Comparison of ENCODE assay signal across 1 cellular context in the genomic region with DNA sequence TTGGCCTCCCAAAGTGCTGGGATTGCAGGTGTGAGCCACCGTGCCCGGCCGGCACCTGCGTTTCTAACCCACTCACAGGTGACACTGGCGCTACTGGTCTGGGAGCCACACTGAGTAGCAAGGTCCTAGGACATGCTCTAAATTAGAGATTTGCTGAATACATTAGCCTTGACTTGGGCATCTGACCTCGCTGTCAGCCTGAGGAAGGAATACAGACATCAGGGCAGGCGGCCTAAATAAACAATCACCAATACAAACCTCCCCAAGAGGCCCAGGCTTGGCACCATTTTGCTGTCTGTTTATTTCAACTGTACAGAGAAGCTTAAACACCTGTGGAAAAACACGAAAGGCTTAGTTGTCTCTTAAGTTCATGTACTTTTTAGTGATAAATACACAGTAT.
TF ChIP-seq lines count a peak whose summit lies in the region.

No MANE protein-coding gene starts in this region.

TF ChIP-seq in liver, 16 proteins besides CTCF, POLR2A, EP300 and RAD21 (continued from another document):
- TF ChIP-seq, protein P1, sequence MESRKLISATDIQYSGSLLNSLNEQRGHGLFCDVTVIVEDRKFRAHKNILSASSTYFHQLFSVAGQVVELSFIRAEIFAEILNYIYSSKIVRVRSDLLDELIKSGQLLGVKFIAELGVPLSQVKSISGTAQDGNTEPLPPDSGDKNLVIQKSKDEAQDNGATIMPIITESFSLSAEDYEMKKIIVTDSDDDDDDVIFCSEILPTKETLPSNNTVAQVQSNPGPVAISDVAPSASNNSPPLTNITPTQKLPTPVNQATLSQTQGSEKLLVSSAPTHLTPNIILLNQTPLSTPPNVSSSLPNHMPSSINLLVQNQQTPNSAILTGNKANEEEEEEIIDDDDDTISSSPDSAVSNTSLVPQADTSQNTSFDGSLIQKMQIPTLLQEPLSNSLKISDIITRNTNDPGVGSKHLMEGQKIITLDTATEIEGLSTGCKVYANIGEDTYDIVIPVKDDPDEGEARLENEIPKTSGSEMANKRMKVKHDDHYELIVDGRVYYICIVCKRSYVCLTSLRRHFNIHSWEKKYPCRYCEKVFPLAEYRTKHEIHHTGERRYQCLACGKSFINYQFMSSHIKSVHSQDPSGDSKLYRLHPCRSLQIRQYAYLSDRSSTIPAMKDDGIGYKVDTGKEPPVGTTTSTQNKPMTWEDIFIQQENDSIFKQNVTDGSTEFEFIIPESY (IDR thresholded peaks at IDR 0.05) = no peak
- TF ChIP-seq ATF3 (IDR thresholded peaks at IDR 0.05) (no peak), HNF4G (IDR thresholded peaks at IDR 0.05) (no peak), HNF4A (conservative IDR thresholded peaks at IDR 0.05) (peak in 1 of 2 donors; percentile 31), MAX (IDR thresholded peaks at IDR 0.05) (no peak), EGR1 (IDR thresholded peaks at IDR 0.05; ENCODE audit: low read depth in 2 of 2) (no peak), SP1 (IDR thresholded peaks at IDR 0.05) (peak; percentile 18), GABPA (IDR thresholded peaks at IDR 0.05 in 1 of 2, conservative IDR thresholded peaks at IDR 0.05 in 1 of 2) (no peak), FOXA1 (IDR thresholded peaks at IDR 0.05) (no peak), NR2F2 (IDR thresholded peaks at IDR 0.05) (no peak), JUND (IDR thresholded peaks at IDR 0.05) (no peak)
